8 cellular contexts compared by ENCODE assay signal in the genomic region with DNA sequence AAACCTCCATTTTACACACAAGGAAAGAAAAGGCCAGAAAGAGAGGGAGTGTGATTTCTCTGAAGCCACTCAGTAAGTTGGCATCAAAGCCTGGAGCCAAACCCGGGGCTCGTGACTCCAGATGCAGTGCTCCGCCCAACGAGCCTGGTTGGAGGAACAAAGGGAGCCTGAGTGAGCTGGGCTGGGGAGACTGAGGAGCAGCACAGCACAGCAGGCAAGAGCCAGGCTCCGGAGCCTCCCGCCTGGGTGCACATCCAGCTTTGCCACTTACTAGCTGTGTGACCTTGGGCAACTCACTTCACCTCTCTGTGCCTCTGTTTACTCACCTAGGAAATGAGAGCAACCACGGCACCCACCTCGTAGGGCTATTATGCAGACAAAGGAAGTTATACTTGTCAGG. TPM values are rescaled to one million over a fixed set of nuclear protein-coding genes. Genes with fewer than 3 reads are reported as not detected.
"Had no signal": no experiment of that assay in that cellular context is flagged by ENCODE, and none has a peak within 500 bp of the region (broad histone marks: within the 10 kb centered on the region; RNA-seq: fewer than 3 reads in every experiment).

No MANE protein-coding gene starts in this region.

- H3K4me2 ChIP-seq: KMS-11 had no signal

- DNase-seq: GM23248, H9, HCEC 1CT, HFFc6, Karpas-422, KBM-7 had no signal

- H3K9ac ChIP-seq: GM23248, KMS-11 had no signal

- H3K27ac ChIP-seq: GM23248, KMS-11 had no signal

- H2AFZ ChIP-seq: GM23248 had no signal

- H3K4me3 ChIP-seq: GM23248 had no signal

RNA-seq across cellular contexts. Expression of gene GSG1L, which starts 5.6 kb away (rescaled TPM):
- total RNA-seq: GM23248, HFFc6, HT-29 had no signal
- polyA plus RNA-seq: GM23248 had no signal
